ENCODE assay signal across 28 cellular contexts in genomic region chr15:91124155-91124554, GRCh38. TPM values are rescaled to one million over a fixed set of nuclear protein-coding genes. Genes with fewer than 3 reads are reported as not detected.
"Had no signal": no experiment of that assay in that cellular context is flagged by ENCODE, and none has a peak within 500 bp of the region (broad histone marks: within the 10 kb centered on the region; RNA-seq: fewer than 3 reads in every experiment).

No MANE protein-coding gene starts in this region.

- H3K4me1 ChIP-seq: gastroesophageal sphincter, parathyroid adenoma, sigmoid colon, uterus had no signal

- H3K4me3 ChIP-seq: gastroesophageal sphincter, neural progenitor cell, psoas muscle, sigmoid colon, uterus had no signal

- H3K9ac ChIP-seq: neural progenitor cell, parathyroid adenoma had no signal

- H3K27me3 ChIP-seq: neural progenitor cell, uterus had no signal

- H3K4me1 Mint-ChIP-seq: activated naive CD4-positive, alpha-beta T cell treated with anti-CD3 and anti-CD28 coated beads, Interleukin-2, amount 50 U/mL, for 24 hours; activated naive CD8-positive, alpha-beta T cell treated with anti-CD3 and anti-CD28 coated beads, Interleukin-2, amount 50 U/mL, for 24 hours; activated T-helper 17 cell treated with anti-CD3 and anti-CD28 coated beads, Interleukin-2, amount 50 U/mL, for 72 hours; immature natural killer cell; naive thymus-derived CD4-positive, alpha-beta T cell; stimulated activated effector memory CD8-positive, alpha-beta T cell treated with anti-CD3 and anti-CD28 coated beads, Interleukin-12 subunit alpha, Interleukin-12 subunit beta, amount 100 ng/mL, for 72 hours had no signal

- FAIRE-seq: endothelial cell of umbilical vein, small intestine had no signal

- H3K4me2 ChIP-seq: neural progenitor cell had no signal

- ATAC-seq: activated naive CD8-positive, alpha-beta T cell treated with anti-CD3 and anti-CD28 coated beads, Interleukin-2, amount 50 U/mL, for 24 hours; activated T-helper 17 cell treated with anti-CD3 and anti-CD28 coated beads, Interleukin-2, amount 50 U/mL, for 72 hours; gastroesophageal sphincter; naive thymus-derived CD4-positive, alpha-beta T cell; psoas muscle; stimulated activated effector memory CD8-positive, alpha-beta T cell treated with anti-CD3 and anti-CD28 coated beads, Interleukin-12 subunit alpha, Interleukin-12 subunit beta, amount 100 ng/mL, for 72 hours had no signal

- H3K27ac Mint-ChIP-seq: activated naive CD4-positive, alpha-beta T cell treated with anti-CD3 and anti-CD28 coated beads, Interleukin-2, amount 50 U/mL, for 24 hours; activated naive CD8-positive, alpha-beta T cell treated with anti-CD3 and anti-CD28 coated beads, Interleukin-2, amount 50 U/mL, for 24 hours; activated T-helper 17 cell treated with anti-CD3 and anti-CD28 coated beads, Interleukin-2, amount 50 U/mL, for 72 hours; immature natural killer cell; naive thymus-derived CD4-positive, alpha-beta T cell; neural progenitor cell; stimulated activated effector memory CD8-positive, alpha-beta T cell treated with anti-CD3 and anti-CD28 coated beads, Interleukin-12 subunit alpha, Interleukin-12 subunit beta, amount 100 ng/mL, for 72 hours; stimulated activated naive CD8-positive, alpha-beta T cell treated with anti-CD3 and anti-CD28 coated beads, Interleukin-15, Interleukin-2, amounts not matched to agents 100 ng/mL and 50 ng/mL, for 24 hours; type B pancreatic cell had no signal

- H3K36me3 ChIP-seq: gastroesophageal sphincter, neural progenitor cell, sigmoid colon, uterus had no signal

- H3K9me3 Mint-ChIP-seq: activated naive CD4-positive, alpha-beta T cell treated with anti-CD3 and anti-CD28 coated beads, Interleukin-2, amount 50 U/mL, for 24 hours; activated naive CD8-positive, alpha-beta T cell treated with anti-CD3 and anti-CD28 coated beads, Interleukin-2, amount 50 U/mL, for 24 hours; activated T-helper 17 cell treated with anti-CD3 and anti-CD28 coated beads, Interleukin-2, amount 50 U/mL, for 72 hours; immature natural killer cell; neural progenitor cell; stimulated activated effector memory CD8-positive, alpha-beta T cell treated with anti-CD3 and anti-CD28 coated beads, Interleukin-12 subunit alpha, Interleukin-12 subunit beta, amount 100 ng/mL, for 72 hours; stimulated activated naive CD8-positive, alpha-beta T cell treated with anti-CD3 and anti-CD28 coated beads, Interleukin-15, Interleukin-2, amounts not matched to agents 100 ng/mL and 50 ng/mL, for 24 hours; type B pancreatic cell had no signal

- H3K36me3 Mint-ChIP-seq: activated naive CD4-positive, alpha-beta T cell treated with anti-CD3 and anti-CD28 coated beads, Interleukin-2, amount 50 U/mL, for 24 hours; immature natural killer cell; naive thymus-derived CD4-positive, alpha-beta T cell; neural progenitor cell; stimulated activated effector memory CD8-positive, alpha-beta T cell treated with anti-CD3 and anti-CD28 coated beads, Interleukin-12 subunit alpha, Interleukin-12 subunit beta, amount 100 ng/mL, for 72 hours; type B pancreatic cell had no signal

- H3K27ac ChIP-seq: gastroesophageal sphincter, neural progenitor cell, parathyroid adenoma, psoas muscle, sigmoid colon, uterus had no signal

- DNase-seq: activated CD4-positive, alpha-beta T cell treated with anti-CD3 and anti-CD28 coated beads for 48 hours; activated CD4-positive, alpha-beta T cell treated with anti-CD3 and anti-CD28 coated beads, Interleukin-2, amount 50 U/mL, for 48 hours; activated CD8-positive, alpha-beta memory T cell treated with anti-CD3 and anti-CD28 coated beads for 24 hours; activated naive CD8-positive, alpha-beta T cell treated with anti-CD3 and anti-CD28 coated beads, Interleukin-2, amount 50 U/mL, for 24 hours; caudate nucleus; head of caudate nucleus; hippocampal formation; immature natural killer cell; midbrain; naive thymus-derived CD4-positive, alpha-beta T cell; occipital lobe; psoas muscle; sigmoid colon; small intestine; stimulated activated CD4-positive, alpha-beta T cell treated with anti-CD3 and anti-CD28 coated beads, Interleukin-4, amount 100 ng/mL, for 24 hours; uterus had no signal

- H3K9me3 ChIP-seq: gastroesophageal sphincter, psoas muscle, sigmoid colon, uterus had no signal

- H3K4me3 Mint-ChIP-seq: activated naive CD4-positive, alpha-beta T cell treated with anti-CD3 and anti-CD28 coated beads, Interleukin-2, amount 50 U/mL, for 24 hours; activated naive CD8-positive, alpha-beta T cell treated with anti-CD3 and anti-CD28 coated beads, Interleukin-2, amount 50 U/mL, for 24 hours; activated T-helper 17 cell treated with anti-CD3 and anti-CD28 coated beads, Interleukin-2, amount 50 U/mL, for 72 hours; immature natural killer cell; naive thymus-derived CD4-positive, alpha-beta T cell; neural progenitor cell; stimulated activated effector memory CD8-positive, alpha-beta T cell treated with anti-CD3 and anti-CD28 coated beads, Interleukin-12 subunit alpha, Interleukin-12 subunit beta, amount 100 ng/mL, for 72 hours; stimulated activated naive CD8-positive, alpha-beta T cell treated with anti-CD3 and anti-CD28 coated beads, Interleukin-15, Interleukin-2, amounts not matched to agents 100 ng/mL and 50 ng/mL, for 24 hours; type B pancreatic cell had no signal

RNA-seq across cellular contexts. Expression of gene SV2B, which starts 24.1 kb away (rescaled TPM):
- total RNA-seq: chondrocyte, endothelial cell of umbilical vein, fibroblast of villous mesenchyme had no signal
- polyA plus RNA-seq: endothelial cell of umbilical vein, fibroblast of lung, immature natural killer cell had no signal
